7 cellular contexts compared by ENCODE assay signal in genomic region chr12:96417688-96418087, GRCh38. TPM values are rescaled to one million over a fixed set of nuclear protein-coding genes. Genes with fewer than 3 reads are reported as not detected.
DNase-seq lines count a peak whose midpoint lies in the region; ATAC-seq and TF ChIP-seq lines count a peak whose summit lies in the region.
"Not testable (repeated sequence)": the region's sequence is repeated elsewhere in the genome, so short reads cannot be mapped to it uniquely, and the experiment has no call there.

No MANE protein-coding gene starts in this region.

- not testable (repeated sequence) for H3K4me3 Mint-ChIP-seq in activated CD8-positive, alpha-beta T cell treated with anti-CD3 and anti-CD28 coated beads for 36 hours; MCF 10A (ENCODE audit: unreplicated experiment)

- H3K27ac Mint-ChIP-seq in activated CD8-positive, alpha-beta T cell treated with anti-CD3 and anti-CD28 coated beads for 36 hours, result not testable (repeated sequence)
- H3K27ac Mint-ChIP-seq in MCF 10A (ENCODE audit: low read depth, unreplicated experiment), result peak overlapping the region; percentile 87

- not testable (repeated sequence) for H3K36me3 Mint-ChIP-seq in activated CD8-positive, alpha-beta T cell treated with anti-CD3 and anti-CD28 coated beads for 36 hours (ENCODE audit: low read depth)
- peaks cover 19% of the 10 kb centered on the region for H3K36me3 Mint-ChIP-seq in MCF 10A (ENCODE audit: insufficient read depth, unreplicated experiment)

- not testable (repeated sequence) for BruUV-seq in MCF 10A (replicated peaks; lab: Mats Ljungman, UMichigan)

- H3K27me3 Mint-ChIP-seq in activated CD8-positive, alpha-beta T cell treated with anti-CD3 and anti-CD28 coated beads for 36 hours; MCF 10A (ENCODE audit: insufficient read depth, unreplicated experiment): not testable (repeated sequence)

- not testable (repeated sequence) for H3K9me3 Mint-ChIP-seq in activated CD8-positive, alpha-beta T cell treated with anti-CD3 and anti-CD28 coated beads for 36 hours; MCF 10A (ENCODE audit: unreplicated experiment)

- peak; percentile 29 for DNase-seq in NCI-H2171 treated with DMSO at 0.1 percent for 48 hours (lab: John Stamatoyannopoulos, UW)
- not testable (repeated sequence) for DNase-seq in activated CD8-positive, alpha-beta T cell treated with anti-CD3 and anti-CD28 coated beads for 36 hours; MCF 10A (ENCODE audit: unreplicated experiment)

- POLR2A ChIA-PET in activated CD8-positive, alpha-beta T cell treated with anti-CD3 and anti-CD28 coated beads for 36 hours (lab: Charles Lee), result interaction anchor here (1.2 to 1.6 kb wide), 2 partner anchors 8 to 17 kb away, joined by 3 read pairs; partner anchors contain the start of gene CDK17
- POLR2A ChIA-PET in MCF 10A (lab: Yijun Ruan, JAX), result interaction anchor here (0.7 to 6.4 kb wide), 6 partner anchors 9 to 370 kb away, joined by 3 to 93 read pairs (median 4); partner anchors contain the start of gene CDK17

- not testable (repeated sequence) for TF ChIP-seq CTCF in activated CD8-positive, alpha-beta T cell treated with anti-CD3 and anti-CD28 coated beads for 36 hours (IDR thresholded peaks at IDR 0.05); MCF 10A (IDR thresholded peaks at IDR 0.05; ENCODE audit: unreplicated experiment)

- ATAC-seq in GM18873 (IDR thresholded peaks at IDR 0.05; ENCODE audit: low FRiP score, unreplicated experiment) (peak; percentile 59), GM19463 (IDR thresholded peaks at IDR 0.05; ENCODE audit: unreplicated experiment) (peak; percentile 54), GM21786 (IDR thresholded peaks at IDR 0.05; ENCODE audit: unreplicated experiment) (peak; percentile 58), HG02885 (IDR thresholded peaks at IDR 0.05; ENCODE audit: poor library complexity, unreplicated experiment) (peak; percentile 70)
- peak; percentile 45 for ATAC-seq in activated CD8-positive, alpha-beta T cell treated with anti-CD3 and anti-CD28 coated beads for 36 hours

- CTCF ChIA-PET in activated CD8-positive, alpha-beta T cell treated with anti-CD3 and anti-CD28 coated beads for 36 hours (lab: Charles Lee), result interaction anchor here (1.9 to 2.3 kb wide), 2 partner anchors 17 to 29 kb away, joined by 9 read pairs; partner anchors contain the start of gene CDK17
- CTCF ChIA-PET in MCF 10A (lab: Yijun Ruan, JAX), result interaction anchor here (0.7 to 1.3 kb wide), 4 partner anchors 10 to 203 kb away, joined by 3 to 4 read pairs (median 4); no protein-coding TSS in a partner anchor

- peaks cover 20% of the 10 kb centered on the region for H3K4me1 Mint-ChIP-seq in activated CD8-positive, alpha-beta T cell treated with anti-CD3 and anti-CD28 coated beads for 36 hours (ENCODE audit: low read depth)
- H3K4me1 Mint-ChIP-seq in MCF 10A (ENCODE audit: insufficient read depth, unreplicated experiment), result peaks cover 14% of the 10 kb centered on the region

- intact Hi-C loops in activated CD8-positive, alpha-beta T cell treated with anti-CD3 and anti-CD28 coated beads for 36 hours (cut with micrococcal nuclease); MCF 10A (cut with micrococcal nuclease): not testable (repeated sequence)

RNA-seq across cellular contexts. Expression of gene CDK17, which starts 17.4 kb away (rescaled TPM):
- 10 to 100 TPM; 28.4 to 29.0 TPM for total RNA-seq in activated CD8-positive, alpha-beta T cell treated with anti-CD3 and anti-CD28 coated beads for 36 hours
- total RNA-seq in MCF 10A (2022), result 49.8 and 50.9 TPM in 2 replicates
